Comparison of ENCODE assay signal across 11 cellular contexts in genomic region chr2:184004945-184005672, GRCh38.
DNase-seq lines count a peak whose midpoint lies in the region; ATAC-seq and TF ChIP-seq lines count a peak whose summit lies in the region.
"Had no signal": no experiment of that assay in that cellular context is flagged by ENCODE, and none has a peak within 500 bp of the region (broad histone marks: within the 10 kb centered on the region; RNA-seq: fewer than 3 reads in every experiment).

No MANE protein-coding gene starts in this region.

- no peaks in the 10 kb centered on the region for H4K20me1 ChIP-seq in SK-N-SH (ENCODE audit: insufficient read depth)

- WGBS in SK-N-SH (ENCODE audit: low lambda C conversion rate) = 64% methylated on average over 2 of the region's 2 CpGs

- CTCF ChIA-PET in SK-N-SH (lab: Yijun Ruan, JAX) = no interaction called here

- DNase-seq in SK-N-SH (no peak), ascending aorta (ENCODE audit: low spot score in 2 of 2) (no peak), NCI-H2029 (lab: John Stamatoyannopoulos, UW) (no peak)
- DNase-seq in activated naive CD4-positive, alpha-beta T cell (lab: John Stamatoyannopoulos, UW) = no peak
- DNase-seq in activated CD4-positive, alpha-beta T cell treated with anti-CD3 and anti-CD28 coated beads for 48 hours = no peak
- DNase-seq: CD4-positive, CD25-positive, alpha-beta regulatory T cell had no signal

- H2AFZ ChIP-seq in SK-N-SH (ENCODE audit: low read depth) = no peak overlapping the region

- no peak overlapping the region for H3K9ac ChIP-seq in SK-N-SH

- no peak for TF ChIP-seq CTCF in SK-N-SH (IDR thresholded peaks at IDR 0.05)
- no peak for TF ChIP-seq CTCF in ascending aorta (IDR thresholded peaks at IDR 0.05)

- H3K4me1 ChIP-seq in SK-N-SH (ENCODE audit: control insufficient read depth in 1 of 2, insufficient read depth in 2 of 2, low read depth in 1 of 2, low read length in 1 of 2) (peaks cover 0 to 9% of the 10 kb centered on the region in 2 experiments; a peak in 2 of 4 replicates), ascending aorta (no peaks in the 10 kb centered on the region)
- H3K4me1 ChIP-seq: SJSA1 had no signal

- no peak overlapping the region for H3K4me2 ChIP-seq in SK-N-SH

- no peaks in the 10 kb centered on the region for H3F3A ChIP-seq in SK-N-SH (replicated peaks; ENCODE audit: insufficient read depth)

- no peaks in the 10 kb centered on the region for H3K9me3 ChIP-seq in SK-N-SH
- no peaks in the 10 kb centered on the region for H3K9me3 ChIP-seq in ascending aorta
- H3K9me3 ChIP-seq: SJSA1 had no signal

- TF ChIP-seq EP300 in SK-N-SH (IDR thresholded peaks at IDR 0.05; ENCODE audit: borderline replicate concordance in 1 of 2, low read depth in 1 of 2, low read length in 1 of 2) = peak in 1 of 2 experiments; percentile 37; a peak in 1 of 4 replicates

- no peaks in the 10 kb centered on the region for H3K79me2 ChIP-seq in SK-N-SH (ENCODE audit: insufficient read depth)

- no peaks in the 10 kb centered on the region for H3K27me3 ChIP-seq in SK-N-SH (ENCODE audit: insufficient read depth)
- no peaks in the 10 kb centered on the region for H3K27me3 ChIP-seq in ascending aorta
- H3K27me3 ChIP-seq: SJSA1 had no signal

- ATAC-seq in GM18502 (IDR thresholded peaks at IDR 0.05; ENCODE audit: poor library complexity, unreplicated experiment) (peak; percentile 57), GM21381 (IDR thresholded peaks at IDR 0.05; ENCODE audit: unreplicated experiment) (peak; percentile 28), HG03097 (IDR thresholded peaks at IDR 0.05; ENCODE audit: low FRiP score, unreplicated experiment) (peak; percentile 41)

- no peak for TF ChIP-seq RAD21 in SK-N-SH (IDR thresholded peaks at IDR 0.05; ENCODE audit: low read length)

- peak overlapping the region in 1 of 2 experiments; percentile 53; a peak in 1 of 4 replicates for H3K27ac ChIP-seq in SK-N-SH (ENCODE audit: low read depth in 2 of 2, low read length in 1 of 2)
- H3K27ac ChIP-seq in ascending aorta = no peak overlapping the region
- H3K27ac ChIP-seq: coronary artery, SJSA1 had no signal

- no peaks in the 10 kb centered on the region for H3K9me2 ChIP-seq in SK-N-SH

- POLR2A ChIA-PET in SK-N-SH (lab: Yijun Ruan, JAX) = no interaction called here

- H3K36me3 ChIP-seq in SK-N-SH (replicated peaks in 1 of 2; ENCODE audit: control insufficient read depth in 1 of 2, insufficient read depth in 2 of 2, low read length in 1 of 2) (no peaks in the 10 kb centered on the region), ascending aorta (no peaks in the 10 kb centered on the region)
- H3K36me3 ChIP-seq: SJSA1 had no signal

- no peak overlapping the region for H3K4me3 ChIP-seq in SK-N-SH (ENCODE audit: low read depth in 2 of 2, low read length in 1 of 2)
- no peak overlapping the region for H3K4me3 ChIP-seq in ascending aorta
- H3K4me3 ChIP-seq: coronary artery, SJSA1 had no signal

- intact Hi-C loops in ascending aorta (cut with DNase I) = no loop called here

TF ChIP-seq in SK-N-SH, 30 proteins besides CTCF, POLR2A, EP300 and RAD21:
- no peak for TF ChIP-seq TEAD4 (IDR thresholded peaks at IDR 0.05; ENCODE audit: borderline replicate concordance, insufficient read depth)
- peak; percentile 66 for TF ChIP-seq MXI1 (IDR thresholded peaks at IDR 0.05; ENCODE audit: low read depth, low read length)
- peak; percentile 20; the same call in 1 of the 2 replicates for TF ChIP-seq GATA2 (CRISPR knock-in tag; IDR thresholded peaks at IDR 0.05)
